In the genomic region with DNA sequence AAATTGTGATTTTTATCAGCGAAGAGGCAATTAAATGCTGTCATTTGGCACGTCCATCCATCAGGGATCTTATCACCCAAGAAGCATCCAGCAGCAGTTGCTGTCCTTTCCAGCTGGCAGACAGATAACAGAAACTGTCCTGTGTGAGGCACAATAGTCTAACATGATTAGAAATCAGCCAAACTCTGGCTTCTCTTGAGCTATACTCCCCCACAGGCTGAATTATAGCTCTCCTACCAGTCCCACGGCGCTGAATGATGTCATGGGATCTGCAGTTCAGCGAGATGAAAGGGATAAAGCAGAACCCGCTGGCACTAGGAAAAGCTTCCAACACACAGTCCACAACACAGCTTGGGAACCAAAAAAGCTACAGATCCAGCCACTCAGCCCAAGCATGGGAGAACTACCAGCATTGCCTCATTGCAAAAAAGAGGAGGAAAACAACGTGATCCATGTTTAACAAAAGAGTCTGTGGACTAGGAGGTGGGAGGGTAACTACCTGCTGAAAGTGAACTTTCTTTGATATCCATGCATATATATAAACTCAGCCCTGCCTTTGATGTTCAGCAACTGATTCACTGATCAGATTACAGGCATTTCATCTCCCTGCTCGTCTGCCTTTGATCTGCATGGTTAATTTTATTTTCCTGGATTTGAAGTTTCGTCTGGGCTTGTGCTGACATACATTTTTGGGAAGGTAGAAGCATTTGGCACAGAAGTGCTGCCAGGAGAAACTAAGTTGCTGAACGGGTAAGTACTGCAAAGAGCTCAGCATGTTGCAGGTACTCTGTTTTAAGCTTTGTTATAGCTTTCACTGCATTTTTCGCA, we compare ENCODE assay signal across 1 cellular context.
TF ChIP-seq lines count a peak whose summit lies in the region.

A gene with protein sequence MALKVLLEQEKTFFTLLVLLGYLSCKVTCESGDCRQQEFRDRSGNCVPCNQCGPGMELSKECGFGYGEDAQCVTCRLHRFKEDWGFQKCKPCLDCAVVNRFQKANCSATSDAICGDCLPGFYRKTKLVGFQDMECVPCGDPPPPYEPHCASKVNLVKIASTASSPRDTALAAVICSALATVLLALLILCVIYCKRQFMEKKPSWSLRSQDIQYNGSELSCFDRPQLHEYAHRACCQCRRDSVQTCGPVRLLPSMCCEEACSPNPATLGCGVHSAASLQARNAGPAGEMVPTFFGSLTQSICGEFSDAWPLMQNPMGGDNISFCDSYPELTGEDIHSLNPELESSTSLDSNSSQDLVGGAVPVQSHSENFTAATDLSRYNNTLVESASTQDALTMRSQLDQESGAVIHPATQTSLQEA (plus strand): TSS at position 314 of the 828 bp plus-strand sequence. CDS start 19,772 bp downstream, outside the sequence.

TF ChIP-seq in K562, 482 proteins besides CTCF, POLR2A, EP300 and RAD21 (continued from another document and continues in another):
- TF ChIP-seq, protein P1, sequence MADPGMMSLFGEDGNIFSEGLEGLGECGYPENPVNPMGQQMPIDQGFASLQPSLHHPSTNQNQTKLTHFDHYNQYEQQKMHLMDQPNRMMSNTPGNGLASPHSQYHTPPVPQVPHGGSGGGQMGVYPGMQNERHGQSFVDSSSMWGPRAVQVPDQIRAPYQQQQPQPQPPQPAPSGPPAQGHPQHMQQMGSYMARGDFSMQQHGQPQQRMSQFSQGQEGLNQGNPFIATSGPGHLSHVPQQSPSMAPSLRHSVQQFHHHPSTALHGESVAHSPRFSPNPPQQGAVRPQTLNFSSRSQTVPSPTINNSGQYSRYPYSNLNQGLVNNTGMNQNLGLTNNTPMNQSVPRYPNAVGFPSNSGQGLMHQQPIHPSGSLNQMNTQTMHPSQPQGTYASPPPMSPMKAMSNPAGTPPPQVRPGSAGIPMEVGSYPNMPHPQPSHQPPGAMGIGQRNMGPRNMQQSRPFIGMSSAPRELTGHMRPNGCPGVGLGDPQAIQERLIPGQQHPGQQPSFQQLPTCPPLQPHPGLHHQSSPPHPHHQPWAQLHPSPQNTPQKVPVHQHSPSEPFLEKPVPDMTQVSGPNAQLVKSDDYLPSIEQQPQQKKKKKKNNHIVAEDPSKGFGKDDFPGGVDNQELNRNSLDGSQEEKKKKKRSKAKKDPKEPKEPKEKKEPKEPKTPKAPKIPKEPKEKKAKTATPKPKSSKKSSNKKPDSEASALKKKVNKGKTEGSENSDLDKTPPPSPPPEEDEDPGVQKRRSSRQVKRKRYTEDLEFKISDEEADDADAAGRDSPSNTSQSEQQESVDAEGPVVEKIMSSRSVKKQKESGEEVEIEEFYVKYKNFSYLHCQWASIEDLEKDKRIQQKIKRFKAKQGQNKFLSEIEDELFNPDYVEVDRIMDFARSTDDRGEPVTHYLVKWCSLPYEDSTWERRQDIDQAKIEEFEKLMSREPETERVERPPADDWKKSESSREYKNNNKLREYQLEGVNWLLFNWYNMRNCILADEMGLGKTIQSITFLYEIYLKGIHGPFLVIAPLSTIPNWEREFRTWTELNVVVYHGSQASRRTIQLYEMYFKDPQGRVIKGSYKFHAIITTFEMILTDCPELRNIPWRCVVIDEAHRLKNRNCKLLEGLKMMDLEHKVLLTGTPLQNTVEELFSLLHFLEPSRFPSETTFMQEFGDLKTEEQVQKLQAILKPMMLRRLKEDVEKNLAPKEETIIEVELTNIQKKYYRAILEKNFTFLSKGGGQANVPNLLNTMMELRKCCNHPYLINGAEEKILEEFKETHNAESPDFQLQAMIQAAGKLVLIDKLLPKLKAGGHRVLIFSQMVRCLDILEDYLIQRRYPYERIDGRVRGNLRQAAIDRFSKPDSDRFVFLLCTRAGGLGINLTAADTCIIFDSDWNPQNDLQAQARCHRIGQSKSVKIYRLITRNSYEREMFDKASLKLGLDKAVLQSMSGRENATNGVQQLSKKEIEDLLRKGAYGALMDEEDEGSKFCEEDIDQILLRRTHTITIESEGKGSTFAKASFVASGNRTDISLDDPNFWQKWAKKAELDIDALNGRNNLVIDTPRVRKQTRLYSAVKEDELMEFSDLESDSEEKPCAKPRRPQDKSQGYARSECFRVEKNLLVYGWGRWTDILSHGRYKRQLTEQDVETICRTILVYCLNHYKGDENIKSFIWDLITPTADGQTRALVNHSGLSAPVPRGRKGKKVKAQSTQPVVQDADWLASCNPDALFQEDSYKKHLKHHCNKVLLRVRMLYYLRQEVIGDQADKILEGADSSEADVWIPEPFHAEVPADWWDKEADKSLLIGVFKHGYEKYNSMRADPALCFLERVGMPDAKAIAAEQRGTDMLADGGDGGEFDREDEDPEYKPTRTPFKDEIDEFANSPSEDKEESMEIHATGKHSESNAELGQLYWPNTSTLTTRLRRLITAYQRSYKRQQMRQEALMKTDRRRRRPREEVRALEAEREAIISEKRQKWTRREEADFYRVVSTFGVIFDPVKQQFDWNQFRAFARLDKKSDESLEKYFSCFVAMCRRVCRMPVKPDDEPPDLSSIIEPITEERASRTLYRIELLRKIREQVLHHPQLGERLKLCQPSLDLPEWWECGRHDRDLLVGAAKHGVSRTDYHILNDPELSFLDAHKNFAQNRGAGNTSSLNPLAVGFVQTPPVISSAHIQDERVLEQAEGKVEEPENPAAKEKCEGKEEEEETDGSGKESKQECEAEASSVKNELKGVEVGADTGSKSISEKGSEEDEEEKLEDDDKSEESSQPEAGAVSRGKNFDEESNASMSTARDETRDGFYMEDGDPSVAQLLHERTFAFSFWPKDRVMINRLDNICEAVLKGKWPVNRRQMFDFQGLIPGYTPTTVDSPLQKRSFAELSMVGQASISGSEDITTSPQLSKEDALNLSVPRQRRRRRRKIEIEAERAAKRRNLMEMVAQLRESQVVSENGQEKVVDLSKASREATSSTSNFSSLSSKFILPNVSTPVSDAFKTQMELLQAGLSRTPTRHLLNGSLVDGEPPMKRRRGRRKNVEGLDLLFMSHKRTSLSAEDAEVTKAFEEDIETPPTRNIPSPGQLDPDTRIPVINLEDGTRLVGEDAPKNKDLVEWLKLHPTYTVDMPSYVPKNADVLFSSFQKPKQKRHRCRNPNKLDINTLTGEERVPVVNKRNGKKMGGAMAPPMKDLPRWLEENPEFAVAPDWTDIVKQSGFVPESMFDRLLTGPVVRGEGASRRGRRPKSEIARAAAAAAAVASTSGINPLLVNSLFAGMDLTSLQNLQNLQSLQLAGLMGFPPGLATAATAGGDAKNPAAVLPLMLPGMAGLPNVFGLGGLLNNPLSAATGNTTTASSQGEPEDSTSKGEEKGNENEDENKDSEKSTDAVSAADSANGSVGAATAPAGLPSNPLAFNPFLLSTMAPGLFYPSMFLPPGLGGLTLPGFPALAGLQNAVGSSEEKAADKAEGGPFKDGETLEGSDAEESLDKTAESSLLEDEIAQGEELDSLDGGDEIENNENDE (IDR thresholded peaks at IDR 0.05; ENCODE audit: low read depth, low read length) = no peak
- TF ChIP-seq ZNF766 (CRISPR knock-in tag; conservative IDR thresholded peaks at IDR 0.05) = no peak
- TF ChIP-seq, protein P2, sequence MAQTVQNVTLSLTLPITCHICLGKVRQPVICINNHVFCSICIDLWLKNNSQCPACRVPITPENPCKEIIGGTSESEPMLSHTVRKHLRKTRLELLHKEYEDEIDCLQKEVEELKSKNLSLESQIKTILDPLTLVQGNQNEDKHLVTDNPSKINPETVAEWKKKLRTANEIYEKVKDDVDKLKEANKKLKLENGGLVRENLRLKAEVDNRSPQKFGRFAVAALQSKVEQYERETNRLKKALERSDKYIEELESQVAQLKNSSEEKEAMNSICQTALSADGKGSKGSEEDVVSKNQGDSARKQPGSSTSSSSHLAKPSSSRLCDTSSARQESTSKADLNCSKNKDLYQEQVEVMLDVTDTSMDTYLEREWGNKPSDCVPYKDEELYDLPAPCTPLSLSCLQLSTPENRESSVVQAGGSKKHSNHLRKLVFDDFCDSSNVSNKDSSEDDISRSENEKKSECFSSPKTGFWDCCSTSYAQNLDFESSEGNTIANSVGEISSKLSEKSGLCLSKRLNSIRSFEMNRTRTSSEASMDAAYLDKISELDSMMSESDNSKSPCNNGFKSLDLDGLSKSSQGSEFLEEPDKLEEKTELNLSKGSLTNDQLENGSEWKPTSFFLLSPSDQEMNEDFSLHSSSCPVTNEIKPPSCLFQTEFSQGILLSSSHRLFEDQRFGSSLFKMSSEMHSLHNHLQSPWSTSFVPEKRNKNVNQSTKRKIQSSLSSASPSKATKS (CRISPR knock-in tag; IDR thresholded peaks at IDR 0.05) = no peak
- no peak for TF ChIP-seq NR3C1 (CRISPR knock-in tag; IDR thresholded peaks at IDR 0.05)
- TF ChIP-seq CCNT2 (IDR thresholded peaks at IDR 0.05; ENCODE audit: borderline replicate concordance, extremely low read depth, insufficient read length, low read depth, low read length) = peak; percentile 63
- TF ChIP-seq HOXB6 (CRISPR knock-in tag; IDR thresholded peaks at IDR 0.05; ENCODE audit: borderline replicate concordance) = no peak
- peak; percentile 86 for TF ChIP-seq CBFA2T3 (IDR thresholded peaks at IDR 0.05)
- no peak for TF ChIP-seq ATF1 (CRISPR knock-in tag; IDR thresholded peaks at IDR 0.05)
- 0 out of 2 replicates have a peak, but pooled peaks have one; percentile 27 for TF ChIP-seq ATF1 (tag; IDR thresholded peaks at IDR 0.05)
- no peak for TF ChIP-seq XRCC4 (IDR thresholded peaks at IDR 0.05; ENCODE audit: extremely low read depth, insufficient read depth, insufficient read length)
- TF ChIP-seq GATA2 (CRISPR knock-in tag; IDR thresholded peaks at IDR 0.05) = peak; percentile 37; the same call in 1 of the 2 replicates
- 0 out of 4 replicates have a peak, but pooled peaks of 1 of the 2 experiments have one; percentile 28 for TF ChIP-seq TBL1XR1 (IDR thresholded peaks at IDR 0.05; ENCODE audit: low read length in 2 of 2)
- TF ChIP-seq NCOA4 (IDR thresholded peaks at IDR 0.05; ENCODE audit: partially characterized antibody) = no peak
- TF ChIP-seq ZC3H8 (IDR thresholded peaks at IDR 0.05) = no peak
- peak; percentile 83 for TF ChIP-seq TEAD4 (IDR thresholded peaks at IDR 0.05; ENCODE audit: low read length)
- no peak for TF ChIP-seq TEAD4 (CRISPR knock-in tag; IDR thresholded peaks at IDR 0.05; ENCODE audit: borderline replicate concordance)
- no peak for TF ChIP-seq SNRNP70 (optimal IDR thresholded peaks at IDR 0.05; ENCODE audit: low read depth, low read length)
- no peak for TF ChIP-seq PCBP2 (IDR thresholded peaks at IDR 0.05; ENCODE audit: low read depth, low read length, poor library complexity, severe bottlenecking)
- TF ChIP-seq, protein P3, sequence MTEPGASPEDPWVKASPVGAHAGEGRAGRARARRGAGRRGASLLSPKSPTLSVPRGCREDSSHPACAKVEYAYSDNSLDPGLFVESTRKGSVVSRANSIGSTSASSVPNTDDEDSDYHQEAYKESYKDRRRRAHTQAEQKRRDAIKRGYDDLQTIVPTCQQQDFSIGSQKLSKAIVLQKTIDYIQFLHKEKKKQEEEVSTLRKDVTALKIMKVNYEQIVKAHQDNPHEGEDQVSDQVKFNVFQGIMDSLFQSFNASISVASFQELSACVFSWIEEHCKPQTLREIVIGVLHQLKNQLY (CRISPR knock-in tag; conservative IDR thresholded peaks at IDR 0.05) = no peak
- no peak for TF ChIP-seq HEY1 (CRISPR knock-in tag; IDR thresholded peaks at IDR 0.05; ENCODE audit: borderline replicate concordance)
- TF ChIP-seq KDM1A (IDR thresholded peaks at IDR 0.05) = no peak
- TF ChIP-seq, protein P4, sequence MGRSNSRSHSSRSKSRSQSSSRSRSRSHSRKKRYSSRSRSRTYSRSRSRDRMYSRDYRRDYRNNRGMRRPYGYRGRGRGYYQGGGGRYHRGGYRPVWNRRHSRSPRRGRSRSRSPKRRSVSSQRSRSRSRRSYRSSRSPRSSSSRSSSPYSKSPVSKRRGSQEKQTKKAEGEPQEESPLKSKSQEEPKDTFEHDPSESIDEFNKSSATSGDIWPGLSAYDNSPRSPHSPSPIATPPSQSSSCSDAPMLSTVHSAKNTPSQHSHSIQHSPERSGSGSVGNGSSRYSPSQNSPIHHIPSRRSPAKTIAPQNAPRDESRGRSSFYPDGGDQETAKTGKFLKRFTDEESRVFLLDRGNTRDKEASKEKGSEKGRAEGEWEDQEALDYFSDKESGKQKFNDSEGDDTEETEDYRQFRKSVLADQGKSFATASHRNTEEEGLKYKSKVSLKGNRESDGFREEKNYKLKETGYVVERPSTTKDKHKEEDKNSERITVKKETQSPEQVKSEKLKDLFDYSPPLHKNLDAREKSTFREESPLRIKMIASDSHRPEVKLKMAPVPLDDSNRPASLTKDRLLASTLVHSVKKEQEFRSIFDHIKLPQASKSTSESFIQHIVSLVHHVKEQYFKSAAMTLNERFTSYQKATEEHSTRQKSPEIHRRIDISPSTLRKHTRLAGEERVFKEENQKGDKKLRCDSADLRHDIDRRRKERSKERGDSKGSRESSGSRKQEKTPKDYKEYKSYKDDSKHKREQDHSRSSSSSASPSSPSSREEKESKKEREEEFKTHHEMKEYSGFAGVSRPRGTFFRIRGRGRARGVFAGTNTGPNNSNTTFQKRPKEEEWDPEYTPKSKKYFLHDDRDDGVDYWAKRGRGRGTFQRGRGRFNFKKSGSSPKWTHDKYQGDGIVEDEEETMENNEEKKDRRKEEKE (IDR thresholded peaks at IDR 0.05; ENCODE audit: borderline replicate concordance in 1 of 2, control insufficient read depth in 1 of 2, low read depth in 2 of 2, low read length in 1 of 2) = no peak
- TF ChIP-seq DNMT1 (IDR thresholded peaks at IDR 0.05) = no peak
- TF ChIP-seq ESRRA (IDR thresholded peaks at IDR 0.05; ENCODE audit: borderline replicate concordance, low read depth) = no peak
- no peak for TF ChIP-seq NR2F6 (CRISPR knock-in tag; IDR thresholded peaks at IDR 0.05)
- TF ChIP-seq, protein P5, sequence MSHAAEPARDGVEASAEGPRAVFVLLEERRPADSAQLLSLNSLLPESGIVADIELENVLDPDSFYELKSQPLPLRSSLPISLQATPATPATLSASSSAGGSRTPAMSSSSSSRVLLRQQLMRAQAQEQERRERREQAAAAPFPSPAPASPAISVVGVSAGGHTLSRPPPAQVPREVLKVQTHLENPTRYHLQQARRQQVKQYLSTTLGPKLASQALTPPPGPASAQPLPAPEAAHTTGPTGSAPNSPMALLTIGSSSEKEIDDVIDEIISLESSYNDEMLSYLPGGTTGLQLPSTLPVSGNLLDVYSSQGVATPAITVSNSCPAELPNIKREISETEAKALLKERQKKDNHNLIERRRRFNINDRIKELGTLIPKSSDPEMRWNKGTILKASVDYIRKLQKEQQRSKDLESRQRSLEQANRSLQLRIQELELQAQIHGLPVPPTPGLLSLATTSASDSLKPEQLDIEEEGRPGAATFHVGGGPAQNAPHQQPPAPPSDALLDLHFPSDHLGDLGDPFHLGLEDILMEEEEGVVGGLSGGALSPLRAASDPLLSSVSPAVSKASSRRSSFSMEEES (CRISPR knock-in tag; IDR thresholded peaks at IDR 0.05) = no peak
- peak; percentile 33; the same call in 1 of the 2 replicates for TF ChIP-seq FOSL1 (tag; conservative IDR thresholded peaks at IDR 0.05)
- TF ChIP-seq GTF2E2 (tag; IDR thresholded peaks at IDR 0.05) = no peak
- TF ChIP-seq CAMTA2 (CRISPR knock-in tag; conservative IDR thresholded peaks at IDR 0.05) = no peak
- TF ChIP-seq FOXP1 (CRISPR knock-in tag; IDR thresholded peaks at IDR 0.05) = no peak
- TF ChIP-seq ARID1B (IDR thresholded peaks at IDR 0.05) = peak; percentile 88
- TF ChIP-seq MTA2 (IDR thresholded peaks at IDR 0.05; ENCODE audit: low read depth) = peak; percentile 79
- no peak for TF ChIP-seq PTTG1 (tag; IDR thresholded peaks at IDR 0.05; ENCODE audit: low read depth)
- no peak for TF ChIP-seq GATAD2B (IDR thresholded peaks at IDR 0.05; ENCODE audit: borderline replicate concordance)
- TF ChIP-seq SRSF3 (IDR thresholded peaks at IDR 0.05; ENCODE audit: insufficient read depth, low read length) = no peak
- peak; percentile 74 for TF ChIP-seq JUND (IDR thresholded peaks at IDR 0.05; ENCODE audit: borderline replicate concordance, low read depth, low read length)
- peak; percentile 52; the same call in 1 of the 3 replicates for TF ChIP-seq JUND (tag; IDR thresholded peaks at IDR 0.05; ENCODE audit: borderline replicate concordance, low read depth, low read length)
- peak; percentile 85 for TF ChIP-seq TAL1 (IDR thresholded peaks at IDR 0.05)
- TF ChIP-seq PHB (CRISPR knock-in tag; IDR thresholded peaks at IDR 0.05) = no peak
- no peak for TF ChIP-seq KLF10 (CRISPR knock-in tag; IDR thresholded peaks at IDR 0.05)
- peak; percentile 47; the same call in 1 of the 2 replicates for TF ChIP-seq BHLHE40 (IDR thresholded peaks at IDR 0.05; ENCODE audit: low read length)
- TF ChIP-seq ELF1 (tag; IDR thresholded peaks at IDR 0.05) = no peak
